ENCODE assay signal across 9 cellular contexts in the genomic region with DNA sequence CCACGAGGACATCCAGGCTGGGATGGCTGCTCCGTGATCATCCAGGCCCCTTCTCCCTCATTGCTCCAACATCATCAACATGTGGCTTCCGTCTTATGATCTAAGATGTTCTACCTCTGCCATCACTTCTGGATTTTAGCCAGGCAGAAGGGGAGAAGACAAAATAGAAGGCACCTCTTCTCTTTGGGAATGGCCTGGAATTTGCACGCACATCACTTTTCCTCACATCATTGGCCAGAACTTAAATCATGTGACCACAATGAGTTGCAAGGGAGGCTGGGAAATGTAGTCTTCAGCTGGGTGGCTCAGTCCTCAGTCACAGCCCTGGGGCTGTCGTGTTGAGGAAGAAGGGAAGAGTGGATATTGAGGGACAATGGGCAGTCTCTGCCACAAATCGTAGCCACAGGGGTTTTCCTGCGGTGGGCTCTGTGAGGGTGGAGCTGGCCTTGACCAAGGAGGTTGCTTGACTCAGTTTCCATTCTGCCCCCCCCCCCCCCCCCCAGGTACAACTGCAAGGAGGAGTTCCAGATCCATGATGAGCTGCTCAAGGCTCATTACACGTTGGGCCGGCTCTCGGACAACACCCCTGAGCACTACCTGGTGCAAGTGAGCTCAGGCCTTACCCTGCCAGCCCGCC. TPM values are rescaled to one million over a fixed set of nuclear protein-coding genes. Genes with fewer than 3 reads are reported as not detected.
DNase-seq lines count a peak whose midpoint lies in the region; ATAC-seq, FAIRE-seq and TF ChIP-seq lines count a peak whose summit lies in the region.
"Had no signal": no experiment of that assay in that cellular context is flagged by ENCODE, and none has a peak within 500 bp of the region (broad histone marks: within the 10 kb centered on the region; RNA-seq: fewer than 3 reads in every experiment).

No MANE protein-coding gene starts in this region.

- intact Hi-C loops in GM12878 (cut with micrococcal nuclease; ENCODE audit: unreplicated experiment) (no loop called here), HepG2 (cut with micrococcal nuclease; ENCODE audit: unreplicated experiment) (no loop called here)

- no peaks in the 10 kb centered on the region for H3K4me1 Mint-ChIP-seq in immature natural killer cell

- H3K4me1 ChIP-seq in GM12878 (ENCODE audit: control insufficient read depth, insufficient read depth, low read length) (no peaks in the 10 kb centered on the region), HepG2 (ENCODE audit: insufficient read depth, low read length) (no peaks in the 10 kb centered on the region)

- peak; percentile 85 for ATAC-seq in GM12878
- ATAC-seq in HepG2 = peak; percentile 78
- no peak for ATAC-seq in GM21390 (IDR thresholded peaks at IDR 0.05; ENCODE audit: unreplicated experiment)
- ATAC-seq in GM19328 (IDR thresholded peaks at IDR 0.05; ENCODE audit: unreplicated experiment) = no peak

- no peak for TF ChIP-seq EP300 in GM12878 (IDR thresholded peaks at IDR 0.05; ENCODE audit: borderline replicate concordance in 1 of 2, control insufficient read depth in 1 of 2, low read depth in 2 of 2, low read length in 2 of 2)
- no peak for TF ChIP-seq EP300 in HepG2 (IDR thresholded peaks at IDR 0.05; ENCODE audit: low read depth in 2 of 2, low read length in 2 of 2)
- no peak for TF ChIP-seq EP300 in HepG2 (CRISPR knock-in tag; IDR thresholded peaks at IDR 0.05; ENCODE audit: borderline replicate concordance)

- CTCF ChIA-PET in GM12878 (lab: Yijun Ruan, JAX) = interaction anchor here (0.8 to 4.5 kb wide), 3 partner anchors 67 to 230 kb away, joined by 3 to 21 read pairs (median 4); no protein-coding TSS in a partner anchor
- CTCF ChIA-PET in HepG2 (lab: Yijun Ruan, JAX; ENCODE audit: low intra/inter-chr PET ratio, low total read pairs) = no interaction called here

- H3K27me3 ChIP-seq in GM12878 (replicated peaks in 1 of 2; ENCODE audit: control insufficient read depth in 2 of 2, insufficient read depth in 2 of 2, low read length in 1 of 2) (no peaks in the 10 kb centered on the region), HepG2 (ENCODE audit: control insufficient read depth in 1 of 2, insufficient read depth in 2 of 2, low read length in 2 of 2) (peaks cover 3 to 6% of the 10 kb centered on the region in 2 experiments; a peak in 3 of 5 replicates)

- DNase-seq in EH (ENCODE audit: low read depth) (peak; percentile 78), HTR-8/SVneo (ENCODE audit: insufficient read length, low spot score) (peak; percentile 49), GM12878 (ENCODE audit: low read depth, low spot score) (no peak), HepG2 (ENCODE audit: low spot score) (peak; percentile 34), immature natural killer cell (no peak)
- no peak for DNase-seq in central memory CD4-positive, alpha-beta T cell

- H3K9me3 ChIP-seq in GM12878 (replicated peaks; ENCODE audit: control insufficient read depth, insufficient read depth, low read length) = no peaks in the 10 kb centered on the region
- H3K9me3 ChIP-seq in HepG2 (ENCODE audit: low read length) = no peaks in the 10 kb centered on the region

- H2AFZ ChIP-seq in GM12878 (ENCODE audit: control insufficient read depth, low read depth, low read length) (no peak overlapping the region), HepG2 (ENCODE audit: low read length) (no peak overlapping the region)

- FAIRE-seq in HTR-8/SVneo (lab: Jason Lieb, UNC) = peak; percentile 74
- FAIRE-seq in GM12878 (lab: Jason Lieb, UNC) = peak; percentile 81
- no peak for FAIRE-seq in HepG2 (lab: Jason Lieb, UNC)

- H3K27me3 Mint-ChIP-seq in immature natural killer cell (ENCODE audit: low read depth in 3 of 3) = peaks cover 0 to 2% (median 0%) of the 10 kb centered on the region in 3 donors

- no peaks in the 10 kb centered on the region for H4K20me1 ChIP-seq in GM12878 (ENCODE audit: control insufficient read depth, insufficient read depth)
- H4K20me1 ChIP-seq in HepG2 (ENCODE audit: insufficient read depth, low read length) = no peaks in the 10 kb centered on the region

- H3K79me2 ChIP-seq in GM12878 (ENCODE audit: control insufficient read depth, insufficient read depth, low read length) (no peaks in the 10 kb centered on the region), HepG2 (ENCODE audit: insufficient read depth, low read length) (no peaks in the 10 kb centered on the region)

- peaks cover 0 to 3% (median 0%) of the 10 kb centered on the region in 3 donors for H3K36me3 Mint-ChIP-seq in immature natural killer cell

- no peak overlapping the region for H3K4me3 Mint-ChIP-seq in immature natural killer cell
- H3K4me3 Mint-ChIP-seq: T-helper 1 cell treated with Interleukin-12 subunit alpha and Interleukin-12 subunit beta and Interleukin-4 antibody, amounts not matched to agents 30 μg/mL and 1 μg/mL, for 36 hours had no signal

- no TSS peak for BruUV-seq in GM12878 (replicated peaks; lab: Mats Ljungman, UMichigan)
- BruUV-seq in HepG2 (replicated peaks; lab: Mats Ljungman, UMichigan) = no TSS peak

- H3K27ac Mint-ChIP-seq in immature natural killer cell = no peak overlapping the region
- H3K27ac Mint-ChIP-seq: T-helper 1 cell treated with Interleukin-12 subunit alpha and Interleukin-12 subunit beta and Interleukin-4 antibody, amounts not matched to agents 30 μg/mL and 1 μg/mL, for 36 hours had no signal

- no peak for TF ChIP-seq RAD21 in GM12878 (IDR thresholded peaks at IDR 0.05; ENCODE audit: insufficient read depth, low read depth, low read length)
- no peak for TF ChIP-seq RAD21 in HepG2 (CRISPR knock-in tag; IDR thresholded peaks at IDR 0.05)

- POLR2A ChIA-PET in GM12878 (lab: Charles Lee) = interaction anchor here (0.8 kb wide), 1 partner anchor 33 kb away, joined by 3 read pairs; no protein-coding TSS in a partner anchor
- POLR2A ChIA-PET in HepG2 (lab: Yijun Ruan, JAX) = no interaction called here

- TF ChIP-seq POLR2A in GM12878 (IDR thresholded peaks at IDR 0.05; ENCODE audit: low read depth, low read length) (no peak), HepG2 (IDR thresholded peaks at IDR 0.05; ENCODE audit: insufficient read depth in 1 of 2, low read depth in 2 of 2, low read length in 2 of 2) (no peak)

- H3K4me2 ChIP-seq in GM12878 (ENCODE audit: control insufficient read depth, insufficient read depth) (no peak overlapping the region), HepG2 (ENCODE audit: low read depth, low read length) (peak overlapping the region; percentile 56)

- SMC1A ChIA-PET in GM12878 (lab: Charles Lee; ENCODE audit: uncharacterized antibody, unreplicated experiment) = interaction anchor here (1.2 to 1.6 kb wide), 2 partner anchors 67 to 124 kb away, joined by 4 to 8 read pairs; no protein-coding TSS in a partner anchor

- H3K9ac ChIP-seq in GM12878 (ENCODE audit: control insufficient read depth, insufficient read depth, low read length) = no peak overlapping the region
- H3K9ac ChIP-seq in HepG2 (ENCODE audit: insufficient read depth, low read depth, low read length) = no peak overlapping the region

- H3K9me3 Mint-ChIP-seq in immature natural killer cell = no peaks in the 10 kb centered on the region
- H3K9me3 Mint-ChIP-seq: T-helper 1 cell treated with Interleukin-12 subunit alpha and Interleukin-12 subunit beta and Interleukin-4 antibody, amounts not matched to agents 30 μg/mL and 1 μg/mL, for 36 hours had no signal

- H3K36me3 ChIP-seq in GM12878 (ENCODE audit: control insufficient read depth in 2 of 2, insufficient read depth in 2 of 2, low read length in 1 of 2) (peaks cover 2 to 3% of the 10 kb centered on the region in 2 experiments), HepG2 (replicated peaks in 1 of 2; ENCODE audit: control insufficient read depth in 1 of 2, insufficient read depth in 2 of 2, low read length in 2 of 2) (no peaks in the 10 kb centered on the region)

- TF ChIP-seq CTCF in GM12878 (IDR thresholded peaks at IDR 0.05 in 2 of 3, conservative IDR thresholded peaks at IDR 0.05 in 1 of 3; ENCODE audit: control insufficient read depth in 2 of 3, extremely low read depth in 1 of 3, insufficient read depth in 1 of 3, low read depth in 3 of 3, low read length in 3 of 3) (no peak), HepG2 (CRISPR knock-in tag; IDR thresholded peaks at IDR 0.05) (no peak)

- no peak overlapping the region for H3K27ac ChIP-seq in GM12878 (ENCODE audit: control insufficient read depth, insufficient read depth)
- H3K27ac ChIP-seq in HepG2 (ENCODE audit: extremely low read length, insufficient read depth, low read length) = no peak overlapping the region

- WGBS in GM12878 (ENCODE audit: insufficient coverage, insufficient replicate concordance, low lambda C conversion rate, missing lambda C conversion rate) = 54% methylated on average over 11 of the region's 11 CpGs
- 36% methylated on average over 8 of the region's 11 CpGs for WGBS in HepG2 (ENCODE audit: low lambda C conversion rate)

- RAD21 ChIA-PET in GM12878 (lab: Charles Lee; ENCODE audit: unreplicated experiment) = interaction anchor here (0.6 to 2.9 kb wide), 3 partner anchors 35 to 307 kb away, joined by 3 to 11 read pairs (median 3); no protein-coding TSS in a partner anchor

- no peak overlapping the region for H3K4me3 ChIP-seq in GM12878
- H3K4me3 ChIP-seq in HepG2 (replicated peaks in 1 of 3; ENCODE audit: insufficient read depth in 1 of 3, low read depth in 2 of 3, low read length in 3 of 3) = no peak overlapping the region; a peak in 1 of 6 replicates

- in situ Hi-C loops in GM12878 (cut with MboI) = no loop called here
- in situ Hi-C loops in HepG2 (cut with HindIII; ENCODE audit: extremely low pct_ligation_motif_present, low pct_unique_long_range_greater_than_20kb) = no loop called here

RNA-seq across cellular contexts. Expression of gene PALD1, which starts 50.3 kb away (rescaled TPM):
- total RNA-seq in GM12878 (2013; cell fraction: nucleolus; rRNA removed) = 15.5 and 17.8 TPM in 2 replicates
- total RNA-seq in GM12878 (2014; rRNA removed) (19.0 and 20.4 TPM in 2 replicates), GM12878 (2014; rRNA removed; fragmentation: Illumina TruSeq; extraction: Trizol) (6.7 and 7.7 TPM in 2 replicates), GM12878 (2021) (20.7 and 20.9 TPM in 2 replicates), HepG2 (2016; rRNA removed; fragmentation: Illumina TruSeq; extraction: Trizol) (0.06 and 0.07 TPM in 2 replicates)
- 1.9 TPM for polyA plus RNA-seq in GM12878 (2011; ENCODE audit: low read depth)
- polyA plus RNA-seq in GM12878 (2011; rRNA removed) (5.4 and 7.7 TPM in 2 replicates), GM12878 (2014; fragmentation: Illumina TruSeq; extraction: Trizol) (4.0 and 7.2 TPM in 2 replicates), GM12878 (2014; fragmentation: Nextera tagmentation; extraction: Ambion mirVana) (1 to 10 TPM in 1 of 2 experiments, under 1 TPM in 1; 0.43 to 1.2 TPM), GM12878 (2014; rRNA removed) (14.8 and 15.4 TPM in 2 replicates), GM12878 (2016; fragmentation: Nextera tagmentation; extraction: Ambion mirVana) (10 to 100 TPM; 10.3 to 11.0 TPM), HepG2 (2011; rRNA removed) (0.08 and 0.09 TPM in 2 replicates), immature natural killer cell (1 to 10 TPM in 1 of 3 donors, under 1 TPM in 2; 0.12 to 2.2 (median 0.14) TPM)
- polyA plus RNA-seq in GM12878 (2011; cell fraction: cytosol; rRNA removed) = 10.2 and 11.2 TPM in 2 replicates
- polyA plus RNA-seq in GM12878 (2011; cell fraction: nucleus; rRNA removed) = 31.5 and 33.4 TPM in 2 replicates
- 3.6 and 6.9 TPM in 2 replicates for polyA plus RNA-seq in GM12878 (2012)
- 7.2 and 16.4 TPM in 2 replicates for polyA minus RNA-seq in GM12878 (2011; rRNA and poly(A)+ RNA removed)
- polyA minus RNA-seq in GM12878 (2011; cell fraction: cytosol; rRNA and poly(A)+ RNA removed) = 6.9 and 7.1 TPM in 2 replicates
- 8.1 and 12.5 TPM in 2 replicates for polyA minus RNA-seq in GM12878 (2011; cell fraction: nucleus; rRNA and poly(A)+ RNA removed)
- total RNA-seq in HepG2 (2016; cell fraction: cytosol; rRNA removed; fragmentation: Illumina TruSeq; extraction: Trizol; ENCODE audit: low read depth) = not detected in 2 replicates
- 0.04 TPM in 1 of 2 replicates, not detected in the other for total RNA-seq in HepG2 (2016; cell fraction: insoluble cytoplasmic fraction; rRNA removed; fragmentation: Illumina TruSeq; extraction: Trizol)
- total RNA-seq in HepG2 (2016; cell fraction: membrane; rRNA removed; fragmentation: Illumina TruSeq; extraction: Trizol) = 0.03 TPM in 2 replicates
- not detected in 2 replicates for total RNA-seq in HepG2 (2016; cell fraction: nucleus; rRNA removed; fragmentation: Illumina TruSeq; extraction: Trizol)
- 0.08 TPM in 2 replicates for polyA plus RNA-seq in HepG2 (2011; cell fraction: cytosol; rRNA removed)
- 0.43 and 0.50 TPM in 2 replicates for polyA plus RNA-seq in HepG2 (2011; cell fraction: nucleus; rRNA removed)
- polyA plus RNA-seq in HepG2 (2012) = 0.11 TPM in 1 of 2 replicates, not detected in the other
- not detected in 2 replicates for polyA plus RNA-seq in HepG2 (2016; cell fraction: cytosol; fragmentation: Illumina TruSeq; extraction: Trizol; ENCODE audit: low read depth)
- not detected in 2 replicates for polyA plus RNA-seq in HepG2 (2016; cell fraction: insoluble cytoplasmic fraction; fragmentation: Illumina TruSeq; extraction: Trizol; ENCODE audit: low read depth)
- polyA plus RNA-seq in HepG2 (2016; cell fraction: membrane; fragmentation: Illumina TruSeq; extraction: Trizol; ENCODE audit: low read depth) = not detected in 2 replicates
- not detected in 2 replicates for polyA plus RNA-seq in HepG2 (2016; cell fraction: nucleus; fragmentation: Illumina TruSeq; extraction: Trizol; ENCODE audit: insufficient read depth, low read depth)
- 0.05 and 0.52 TPM in 2 replicates for polyA minus RNA-seq in HepG2 (2011; rRNA and poly(A)+ RNA removed; ENCODE audit: low replicate concordance)
- polyA minus RNA-seq in HepG2 (2011; cell fraction: cytosol; rRNA and poly(A)+ RNA removed) = not detected in 2 replicates
- 0.12 TPM in 1 of 2 replicates, not detected in the other for polyA minus RNA-seq in HepG2 (2011; cell fraction: nucleus; rRNA and poly(A)+ RNA removed)

Comparison
In these comparisons a context has a peak if more than half of its experiments do, and no peak if none do; other contexts are left out.
1. DNase-seq: peak in EH (single experiment), HTR-8/SVneo (single experiment) and HepG2 (single experiment); none in GM12878 (single experiment), immature natural killer cell (0 of 3) and central memory CD4-positive, alpha-beta T cell (single experiment).
2. ATAC-seq: peak in GM12878 (single experiment) and HepG2 (single experiment); none in GM21390 (single experiment) and GM19328 (single experiment).